ENCODE assay signal across 22 cellular contexts in genomic region chr18:35941299-35941698, GRCh38.
DNase-seq lines count a peak whose midpoint lies in the region; ATAC-seq lines count a peak whose summit lies in the region.
"Had no signal": no experiment of that assay in that cellular context is flagged by ENCODE, and none has a peak within 500 bp of the region (broad histone marks: within the 10 kb centered on the region; RNA-seq: fewer than 3 reads in every experiment).

No MANE protein-coding gene starts in this region.

- no peaks in the 10 kb centered on the region for H3K4me1 Mint-ChIP-seq in effector memory CD8-positive, alpha-beta T cell (ENCODE audit: low read depth in 2 of 2)
- H3K4me1 Mint-ChIP-seq: CD4-positive, alpha-beta memory T cell had no signal

- H3K4me3 ChIP-seq in Jurkat, Clone E6-1 (ENCODE audit: low read length) = no peak overlapping the region
- H3K4me3 ChIP-seq: GM23338 had no signal

- no peak for ATAC-seq in effector memory CD8-positive, alpha-beta T cell (replicated peaks)
- no peak for ATAC-seq in HG02642 (IDR thresholded peaks at IDR 0.05; ENCODE audit: poor library complexity, unreplicated experiment)
- ATAC-seq: GM23338, SK-N-SH treated with all-trans-retinoic acid at 6 μM for 48 hours had no signal

- peaks cover 13 to 32% of the 10 kb centered on the region in 2 donors for H3K27me3 Mint-ChIP-seq in effector memory CD8-positive, alpha-beta T cell

- DNase-seq in Jurkat, Clone E6-1 (ENCODE audit: low read depth, low spot score) = peak; percentile 42
- peak; percentile 33 for DNase-seq in NCI-H1436 (lab: John Stamatoyannopoulos, UW)
- peak; percentile 67 for DNase-seq in NCI-H2227 treated with DMSO at 0.1 percent for 48 hours (lab: John Stamatoyannopoulos, UW)
- DNase-seq in astrocyte of the hippocampus (ENCODE audit: low read depth, low spot score) = peak; percentile 52
- DNase-seq in effector memory CD8-positive, alpha-beta T cell = no peak
- DNase-seq in NCI-H2171 (lab: John Stamatoyannopoulos, UW) = no peak
- DNase-seq: C1 segment of cervical spinal cord; CD4-positive, alpha-beta memory T cell; DMS 273 treated with DMSO at 0.1 percent for 48 hours; DMS79 treated with DMSO at 0.1 percent for 48 hours; GF-D8; H9; HFFc6; KG1; NCI-H1092; NCI-H1417 treated with DMSO at 0.1 percent for 48 hours; NCI-H2029; NCI-H526 treated with DMSO at 0.1 percent for 48 hours; T-helper 2 cell had no signal

- H3K27ac Mint-ChIP-seq in effector memory CD8-positive, alpha-beta T cell = no peak overlapping the region
- H3K27ac Mint-ChIP-seq: CD4-positive, alpha-beta memory T cell; HFFc6 had no signal

- no peaks in the 10 kb centered on the region for H3K36me3 Mint-ChIP-seq in effector memory CD8-positive, alpha-beta T cell (ENCODE audit: insufficient read depth)
- H3K36me3 Mint-ChIP-seq: CD4-positive, alpha-beta memory T cell had no signal

- H3K9me3 Mint-ChIP-seq in effector memory CD8-positive, alpha-beta T cell = no peaks in the 10 kb centered on the region
- H3K9me3 Mint-ChIP-seq: GM23338, H9, HFFc6 had no signal

- no peak overlapping the region for H3K4me3 Mint-ChIP-seq in effector memory CD8-positive, alpha-beta T cell
- H3K4me3 Mint-ChIP-seq: CD4-positive, alpha-beta memory T cell; GM23338; H9; HFFc6 had no signal

Comparison
In these comparisons a context has a peak if more than half of its experiments do, and no peak if none do; other contexts are left out.
1. DNase-seq: peak in Jurkat, Clone E6-1 (single experiment), NCI-H1436 (single experiment), NCI-H2227 treated with DMSO at 0.1 percent for 48 hours (single experiment) and astrocyte of the hippocampus (single experiment); none in effector memory CD8-positive, alpha-beta T cell (0 of 3) and NCI-H2171 (single experiment).